ENCODE assay signal across 16 cellular contexts in genomic region chr7:40826419-40827216, GRCh38.
DNase-seq lines count a peak whose midpoint lies in the region; ATAC-seq and TF ChIP-seq lines count a peak whose summit lies in the region.
"Had no signal": no experiment of that assay in that cellular context is flagged by ENCODE, and none has a peak within 500 bp of the region (broad histone marks: within the 10 kb centered on the region; RNA-seq: fewer than 3 reads in every experiment).

No MANE protein-coding gene starts in this region.

- ATAC-seq in GM18505 (IDR thresholded peaks at IDR 0.05; ENCODE audit: unreplicated experiment) (no peak), GM21723 (IDR thresholded peaks at IDR 0.05; ENCODE audit: unreplicated experiment) (no peak)

- peak overlapping the region; percentile 40; the same call in 1 of the 2 replicates for H2AFZ ChIP-seq in OCI-LY7 (ENCODE audit: low read length)

- no peaks in the 10 kb centered on the region for H4K20me1 ChIP-seq in OCI-LY7 (ENCODE audit: insufficient read depth, low read length)

- BruUV-seq in OCI-LY7 (replicated peaks; lab: Mats Ljungman, UMichigan), result no TSS peak

- H3K36me3 Mint-ChIP-seq in neural crest cell (ENCODE audit: low read depth), result peaks cover 6% of the 10 kb centered on the region

- H3K36me3 ChIP-seq in OCI-LY7 (ENCODE audit: insufficient read depth, low read length) (no peaks in the 10 kb centered on the region; the same call in 1 of the 2 replicates), esophagus squamous epithelium (no peaks in the 10 kb centered on the region)
- H3K36me3 ChIP-seq: adrenal gland, stomach had no signal

- H3K27ac Mint-ChIP-seq in neural crest cell (ENCODE audit: unreplicated experiment), result peak overlapping the region; percentile 95

- H3K9me2 ChIP-seq in OCI-LY7 (ENCODE audit: insufficient read depth, low read length), result no peaks in the 10 kb centered on the region

- no peaks in the 10 kb centered on the region for H3K27me3 Mint-ChIP-seq in neural crest cell (ENCODE audit: low read depth)

- H3K27ac ChIP-seq in OCI-LY7 (ENCODE audit: low read depth, low read length, poor library complexity, severe bottlenecking) (no peak overlapping the region), esophagus squamous epithelium (peak overlapping the region; percentile 40 to 77 (median 54))
- H3K27ac ChIP-seq: adrenal gland, SK-N-MC had no signal

- intact Hi-C loops in OCI-LY7 (cut with micrococcal nuclease; ENCODE audit: unreplicated experiment) (no loop called here), esophagus squamous epithelium (cut with DNase I) (no loop called here)

- no peaks in the 10 kb centered on the region for H3K79me2 ChIP-seq in OCI-LY7 (ENCODE audit: insufficient read depth, low read depth, low read length)

- H3K4me1 ChIP-seq in OCI-LY7 (ENCODE audit: insufficient read depth, low read length, poor library complexity, severe bottlenecking) (peaks cover 19% of the 10 kb centered on the region), esophagus squamous epithelium (peaks cover 0 to 35% (median 20%) of the 10 kb centered on the region in 3 donors)
- H3K4me1 ChIP-seq: adrenal gland had no signal

- POLR2A ChIA-PET in OCI-LY7 (lab: Charles Lee), result interaction anchor here (1.4 to 2.5 kb wide), 3 partner anchors 9 to 11 kb away, joined by 3 to 11 read pairs (median 5); no protein-coding TSS in a partner anchor

- H3K9me3 ChIP-seq in OCI-LY7 (ENCODE audit: low read length), result 0 out of 2 replicates have a peak, but pooled peaks cover 7% of the 10 kb centered on the region
- H3K9me3 ChIP-seq in esophagus squamous epithelium, result no peaks in the 10 kb centered on the region
- H3K9me3 ChIP-seq: adrenal gland, mucosa of descending colon, stomach had no signal

- peak overlapping the region; percentile 21 for H3K4me3 Mint-ChIP-seq in neural crest cell

- 35 to 38% methylated on average over 3 of the region's 3 CpGs for WGBS in esophagus squamous epithelium, 2 donors

- no peaks in the 10 kb centered on the region for H3K27me3 ChIP-seq in esophagus squamous epithelium
- H3K27me3 ChIP-seq: adrenal gland, stomach had no signal

- peaks cover 8% of the 10 kb centered on the region for H3K9me3 Mint-ChIP-seq in neural crest cell

- TF ChIP-seq CTCF in OCI-LY7 (conservative IDR thresholded peaks at IDR 0.05; ENCODE audit: low read length), result no peak
- no peak for TF ChIP-seq CTCF in esophagus squamous epithelium (IDR thresholded peaks at IDR 0.05)
- TF ChIP-seq CTCF in neural crest cell (conservative IDR thresholded peaks at IDR 0.05), result no peak

- peak; percentile 43 for DNase-seq in AG08396 (ENCODE audit: low spot score)
- no peak for DNase-seq in OCI-LY7 (ENCODE audit: low spot score)
- no peak for DNase-seq in esophagus squamous epithelium (lab: John Stamatoyannopoulos, UW)
- DNase-seq in neural crest cell (ENCODE audit: low read depth, low spot score), result peak; percentile 6
- DNase-seq in medulla oblongata (ENCODE audit: extremely low spot score), result no peak
- no peak for DNase-seq in HK-2 (ENCODE audit: unreplicated experiment)
- DNase-seq: activated CD8-positive, alpha-beta memory T cell treated with anti-CD3 and anti-CD28 coated beads for 24 hours; adrenal gland; H7; MM.1S; mucosa of descending colon; NCI-H510A treated with DMSO at 0.1 percent for 48 hours; stomach had no signal

- no peak overlapping the region for H3K4me2 ChIP-seq in OCI-LY7 (ENCODE audit: low read length)

- peaks cover 54% of the 10 kb centered on the region for H3K4me1 Mint-ChIP-seq in neural crest cell

- CTCF ChIA-PET in OCI-LY7 (lab: Charles Lee; ENCODE audit: unreplicated experiment), result no interaction called here

- H3K4me3 ChIP-seq in OCI-LY7 (ENCODE audit: low read depth, low read length, poor library complexity, severe bottlenecking), result no peak overlapping the region
- H3K4me3 ChIP-seq in esophagus squamous epithelium, result no peak overlapping the region
- H3K4me3 ChIP-seq: adrenal gland, mucosa of descending colon, SK-N-MC, stomach had no signal

- TF ChIP-seq POLR2A in esophagus squamous epithelium (IDR thresholded peaks at IDR 0.05), result no peak
- no peak for TF ChIP-seq POLR2A in GM18505 (IDR thresholded peaks at IDR 0.05; ENCODE audit: borderline replicate concordance, extremely low read depth, insufficient read depth, insufficient read length)

Comparison
In these comparisons a context has a peak if more than half of its experiments do, and no peak if none do; other contexts are left out.
1. DNase-seq: peak in AG08396 (single experiment) and neural crest cell (single experiment); none in OCI-LY7 (single experiment), esophagus squamous epithelium (single experiment), medulla oblongata (single experiment) and HK-2 (single experiment).